Comparison of ENCODE assay signal across 15 cellular contexts in the genomic region with DNA sequence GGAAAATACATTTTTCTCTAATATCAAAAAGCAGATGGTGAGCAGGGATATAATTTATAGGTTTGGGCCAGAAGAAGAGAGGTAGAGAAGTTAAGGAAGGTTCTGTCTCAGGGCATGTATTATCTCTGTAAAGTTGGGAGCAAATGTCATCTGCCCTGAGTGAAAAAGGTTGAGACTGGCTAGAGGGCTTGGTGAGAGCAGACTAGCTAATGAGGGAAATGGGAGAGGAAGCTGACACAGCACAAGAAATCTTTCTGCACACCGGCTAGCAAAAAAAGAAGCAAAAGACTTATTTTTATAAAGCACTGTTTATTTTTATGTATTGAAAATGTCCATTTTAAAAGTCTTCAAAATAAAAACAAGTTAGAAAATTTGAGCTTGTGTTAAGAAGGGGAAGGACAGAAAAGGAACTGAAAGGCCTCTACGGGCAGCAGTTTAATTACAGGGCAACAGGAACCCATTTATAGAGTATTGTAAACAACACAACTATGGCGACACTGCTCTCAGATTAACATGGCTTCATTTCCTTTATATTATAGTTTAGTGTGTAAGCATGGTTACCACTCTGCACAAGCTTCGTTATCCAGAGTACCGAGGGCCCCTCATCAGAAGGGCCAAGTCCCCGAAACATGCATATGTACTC. TPM values are rescaled to one million over a fixed set of nuclear protein-coding genes. Genes with fewer than 3 reads are reported as not detected.
DNase-seq lines count a peak whose midpoint lies in the region; ATAC-seq and TF ChIP-seq lines count a peak whose summit lies in the region.
"Had no signal": no experiment of that assay in that cellular context is flagged by ENCODE, and none has a peak within 500 bp of the region (broad histone marks: within the 10 kb centered on the region; RNA-seq: fewer than 3 reads in every experiment).

No MANE protein-coding gene starts in this region.

- intact Hi-C loops in activated T-helper 1 cell treated with anti-CD3 and anti-CD28 coated beads, Interleukin-12 subunit alpha, Interleukin-12 subunit beta, Interleukin-2, Interleukin-4 antibody, amounts not matched to agents 30 ng/mL and 10 ng/mL and 1 ng/mL, durations not matched to agents 14 hours and 24 hours and 36 hours (cut with micrococcal nuclease) = no loop called here
- intact Hi-C loops in adrenal gland (cut with DNase I) = no loop called here

- no peak for DNase-seq in activated T-helper 1 cell treated with anti-CD3 and anti-CD28 coated beads, Interleukin-12 subunit alpha, Interleukin-12 subunit beta, Interleukin-2, Interleukin-4 antibody, amounts not matched to agents 30 ng/mL and 10 ng/mL and 1 ng/mL, durations not matched to agents 14 hours and 24 hours and 36 hours (ENCODE audit: low spot score)
- no peak for DNase-seq in stimulated activated CD4-positive, alpha-beta T cell treated with anti-CD3 and anti-CD28 coated beads, Interleukin-2, amount 100 ng/mL, for 48 hours
- no peak for DNase-seq in adrenal gland
- DNase-seq in stimulated activated CD4-positive, alpha-beta T cell treated with anti-CD3 and anti-CD28 coated beads, Interleukin-12 subunit alpha, Interleukin-12 subunit beta, amount 100 ng/mL, for 4 hours = no peak
- DNase-seq in NCI-H69 (lab: John Stamatoyannopoulos, UW) = no peak
- DNase-seq: erythroblast, SW 1271 had no signal

- no peak for TF ChIP-seq POLR2A in adrenal gland (IDR thresholded peaks at IDR 0.05)

- peak; percentile 72 for ATAC-seq in GM18502 (IDR thresholded peaks at IDR 0.05; ENCODE audit: poor library complexity, unreplicated experiment)
- ATAC-seq in GM21367 (IDR thresholded peaks at IDR 0.05; ENCODE audit: unreplicated experiment) = peak; percentile 69
- ATAC-seq in HG03342 (IDR thresholded peaks at IDR 0.05; ENCODE audit: unreplicated experiment) = peak; percentile 75

- no peak overlapping the region for H3K27ac ChIP-seq in adrenal gland

- H3K4me1 Mint-ChIP-seq in activated T-helper 1 cell treated with anti-CD3 and anti-CD28 coated beads, Interleukin-12 subunit alpha, Interleukin-12 subunit beta, Interleukin-2, Interleukin-4 antibody, amounts not matched to agents 30 ng/mL and 10 ng/mL and 1 ng/mL, durations not matched to agents 14 hours and 24 hours and 36 hours (ENCODE audit: low read depth) = peaks cover 77% of the 10 kb centered on the region
- H3K4me1 Mint-ChIP-seq: brain had no signal

- H3K36me3 Mint-ChIP-seq in activated T-helper 1 cell treated with anti-CD3 and anti-CD28 coated beads, Interleukin-12 subunit alpha, Interleukin-12 subunit beta, Interleukin-2, Interleukin-4 antibody, amounts not matched to agents 30 ng/mL and 10 ng/mL and 1 ng/mL, durations not matched to agents 14 hours and 24 hours and 36 hours (ENCODE audit: low read depth) = peaks cover 58% of the 10 kb centered on the region

- peak overlapping the region; percentile 70 for H3K27ac Mint-ChIP-seq in activated T-helper 1 cell treated with anti-CD3 and anti-CD28 coated beads, Interleukin-12 subunit alpha, Interleukin-12 subunit beta, Interleukin-2, Interleukin-4 antibody, amounts not matched to agents 30 ng/mL and 10 ng/mL and 1 ng/mL, durations not matched to agents 14 hours and 24 hours and 36 hours
- H3K27ac Mint-ChIP-seq: brain; stimulated activated naive CD8-positive, alpha-beta T cell treated with anti-CD3 and anti-CD28 coated beads, Interleukin-15, Interleukin-2, amounts not matched to agents 100 ng/mL and 50 ng/mL, for 24 hours had no signal

- no peak for TF ChIP-seq CTCF in adrenal gland (IDR thresholded peaks at IDR 0.05)

- H3K27me3 Mint-ChIP-seq in activated T-helper 1 cell treated with anti-CD3 and anti-CD28 coated beads, Interleukin-12 subunit alpha, Interleukin-12 subunit beta, Interleukin-2, Interleukin-4 antibody, amounts not matched to agents 30 ng/mL and 10 ng/mL and 1 ng/mL, durations not matched to agents 14 hours and 24 hours and 36 hours (ENCODE audit: insufficient read depth) = no peaks in the 10 kb centered on the region
- H3K27me3 Mint-ChIP-seq: brain; stimulated activated naive CD8-positive, alpha-beta T cell treated with anti-CD3 and anti-CD28 coated beads, Interleukin-15, Interleukin-2, amounts not matched to agents 100 ng/mL and 50 ng/mL, for 24 hours had no signal

- no peak overlapping the region for H3K4me3 ChIP-seq in adrenal gland

- H3K36me3 ChIP-seq in adrenal gland (replicated peaks in 1 of 2) = peaks cover 0 to 18% of the 10 kb centered on the region in 2 donors

- no peaks in the 10 kb centered on the region for H3K27me3 ChIP-seq in adrenal gland

- peak overlapping the region; percentile 23 for H3K4me3 Mint-ChIP-seq in activated T-helper 1 cell treated with anti-CD3 and anti-CD28 coated beads, Interleukin-12 subunit alpha, Interleukin-12 subunit beta, Interleukin-2, Interleukin-4 antibody, amounts not matched to agents 30 ng/mL and 10 ng/mL and 1 ng/mL, durations not matched to agents 14 hours and 24 hours and 36 hours
- H3K4me3 Mint-ChIP-seq: brain; stimulated activated naive CD8-positive, alpha-beta T cell treated with anti-CD3 and anti-CD28 coated beads, Interleukin-15, Interleukin-2, amounts not matched to agents 100 ng/mL and 50 ng/mL, for 24 hours had no signal

- H3K9me3 Mint-ChIP-seq in activated T-helper 1 cell treated with anti-CD3 and anti-CD28 coated beads, Interleukin-12 subunit alpha, Interleukin-12 subunit beta, Interleukin-2, Interleukin-4 antibody, amounts not matched to agents 30 ng/mL and 10 ng/mL and 1 ng/mL, durations not matched to agents 14 hours and 24 hours and 36 hours = peaks cover 8% of the 10 kb centered on the region

- 79 to 92% (median 84%) methylated on average over 6 of the region's 6 CpGs for WGBS in adrenal gland, 4 donors

- no peaks in the 10 kb centered on the region for H3K4me1 ChIP-seq in adrenal gland (replicated peaks in 1 of 2)

- peaks cover 0 to 3% (median 0%) of the 10 kb centered on the region in 3 donors for H3K9me3 ChIP-seq in adrenal gland (replicated peaks in 1 of 3)

RNA-seq across cellular contexts. Expression of gene CD40LG, which starts 17.4 kb away (rescaled TPM):
- total RNA-seq in activated T-helper 1 cell treated with anti-CD3 and anti-CD28 coated beads, Interleukin-12 subunit alpha, Interleukin-12 subunit beta, Interleukin-2, Interleukin-4 antibody, amounts not matched to agents 30 ng/mL and 10 ng/mL and 1 ng/mL, durations not matched to agents 14 hours and 24 hours and 36 hours = 261 and 272 TPM in 2 replicates
- total RNA-seq in adrenal gland = under 1 TPM in 4 of 8 donors, not detected in 4; 0.23 to 0.78 (median 0.33) TPM
- polyA plus RNA-seq in adrenal gland = under 1 TPM in 2 of 3 donors, not detected in 1; 0.07 TPM
- total RNA-seq: LHCN-M2, NCI-H460 had no signal
- polyA plus RNA-seq: neural cell had no signal

Comparison
In these comparisons a context has a peak if more than half of its experiments do, and no peak if none do; other contexts are left out.
1. RNA of gene CD40LG, which starts 17.4 kb away (total RNA-seq): 261 to 272 TPM in activated T-helper 1 cell treated with anti-CD3 and anti-CD28 coated beads, Interleukin-12 subunit alpha, Interleukin-12 subunit beta, Interleukin-2, Interleukin-4 antibody, amounts not matched to agents 30 ng/mL and 10 ng/mL and 1 ng/mL, durations not matched to agents 14 hours and 24 hours and 36 hours; 0.23 to 0.78 TPM in adrenal gland; every median in the first group is over 100 times any median in the second.
2. Peak in every context shown above with its lines, with median percentiles within 50 percentile points of each other: ATAC-seq.